ENCODE assay signal across 20 cellular contexts in genomic region chr9:113482341-113482740, GRCh38. TPM values are rescaled to one million over a fixed set of nuclear protein-coding genes. Genes with fewer than 3 reads are reported as not detected.
DNase-seq lines count a peak whose midpoint lies in the region; ATAC-seq, FAIRE-seq and TF ChIP-seq lines count a peak whose summit lies in the region.
"Had no signal": no experiment of that assay in that cellular context is flagged by ENCODE, and none has a peak within 500 bp of the region (broad histone marks: within the 10 kb centered on the region; RNA-seq: fewer than 3 reads in every experiment).

No MANE protein-coding gene starts in this region.

- no peaks in the 10 kb centered on the region for H3K27me3 Mint-ChIP-seq in endodermal cell (ENCODE audit: insufficient read depth)
- no peaks in the 10 kb centered on the region for H3K27me3 Mint-ChIP-seq in neural crest cell (ENCODE audit: low read depth)
- H3K27me3 Mint-ChIP-seq: CD4-positive, alpha-beta T cell had no signal

- H3K9ac ChIP-seq in IMR-90 (ENCODE audit: low read depth, low read length) (no peak overlapping the region), endodermal cell (ENCODE audit: extremely low read depth, low read length, poor library complexity, severe bottlenecking) (no peak overlapping the region), stomach smooth muscle (ENCODE audit: low read length in 2 of 2) (no peak overlapping the region), HepG2 (ENCODE audit: insufficient read depth, low read depth, low read length) (no peak overlapping the region)

- H3K14ac ChIP-seq in IMR-90 (replicated peaks; ENCODE audit: low read depth, low read length), result no peak overlapping the region

- H3K4ac ChIP-seq in IMR-90 (ENCODE audit: low read depth, low read length), result peak overlapping the region; percentile 59

- H4K20me1 ChIP-seq in IMR-90 (ENCODE audit: insufficient read depth, low read length) (no peaks in the 10 kb centered on the region; the same call in 1 of the 2 replicates), HepG2 (ENCODE audit: insufficient read depth, low read length) (no peaks in the 10 kb centered on the region)

- H3K27me3 ChIP-seq in IMR-90 (ENCODE audit: control insufficient read depth, insufficient read depth, low read length), result no peaks in the 10 kb centered on the region
- no peaks in the 10 kb centered on the region for H3K27me3 ChIP-seq in endodermal cell (ENCODE audit: control insufficient read depth, insufficient read depth, low read length, poor library complexity, severe bottlenecking)
- H3K27me3 ChIP-seq in stomach smooth muscle (ENCODE audit: control insufficient read depth in 1 of 2, insufficient read depth in 2 of 2, low read length in 2 of 2), result no peaks in the 10 kb centered on the region
- H3K27me3 ChIP-seq in HepG2 (ENCODE audit: control insufficient read depth in 1 of 2, insufficient read depth in 2 of 2, low read length in 2 of 2), result no peaks in the 10 kb centered on the region

- no peak overlapping the region for H4K5ac ChIP-seq in IMR-90 (ENCODE audit: low read depth, low read length)

- no peak overlapping the region for H3K27ac ChIP-seq in IMR-90 (ENCODE audit: insufficient read depth, low read length)
- no peak overlapping the region for H3K27ac ChIP-seq in endodermal cell (ENCODE audit: low read depth, low read length)
- H3K27ac ChIP-seq in stomach smooth muscle (ENCODE audit: low read length), result peak overlapping the region; percentile 92
- no peak overlapping the region for H3K27ac ChIP-seq in HepG2 (ENCODE audit: extremely low read length, insufficient read depth, low read length)

- no peak overlapping the region for H3K56ac ChIP-seq in IMR-90 (ENCODE audit: extremely low read depth, insufficient read depth, low read length)

- TF ChIP-seq POLR2A in IMR-90 (IDR thresholded peaks at IDR 0.05; ENCODE audit: low read depth, low read length) (no peak), HepG2 (IDR thresholded peaks at IDR 0.05; ENCODE audit: insufficient read depth in 1 of 2, low read depth in 2 of 2, low read length in 2 of 2) (no peak)

- H3K27ac Mint-ChIP-seq in endodermal cell, result no peak overlapping the region
- peak overlapping the region; percentile 79 for H3K27ac Mint-ChIP-seq in neural crest cell (ENCODE audit: unreplicated experiment)
- H3K27ac Mint-ChIP-seq: CD4-positive, alpha-beta T cell; GM23338 had no signal

- H2BK20ac ChIP-seq in IMR-90 (ENCODE audit: low read depth, low read length), result no peak overlapping the region; the same call in 1 of the 2 replicates

- H3K4me1 ChIP-seq in IMR-90 (ENCODE audit: control insufficient read depth, insufficient read depth, low read length) (peaks cover 18% of the 10 kb centered on the region), endodermal cell (ENCODE audit: control insufficient read depth, insufficient read depth, low read length) (no peaks in the 10 kb centered on the region), stomach smooth muscle (ENCODE audit: control insufficient read depth, insufficient read depth, low read length) (peaks cover 64% of the 10 kb centered on the region), HepG2 (ENCODE audit: insufficient read depth, low read length) (peaks cover 10% of the 10 kb centered on the region)
- H3K4me1 ChIP-seq: HAP-1 had no signal

- H2AK9ac ChIP-seq in IMR-90 (replicated peaks; ENCODE audit: low read depth, low read length, poor library complexity), result peak overlapping the region; percentile 68

- H2BK15ac ChIP-seq in IMR-90 (ENCODE audit: low read depth, low read length), result no peak overlapping the region

- peaks cover 12% of the 10 kb centered on the region for H3K9me1 ChIP-seq in IMR-90 (ENCODE audit: insufficient read depth, low read length)

- H3K4me3 Mint-ChIP-seq in endodermal cell, result no peak overlapping the region
- H3K4me3 Mint-ChIP-seq in neural crest cell, result no peak overlapping the region
- H3K4me3 Mint-ChIP-seq: CD4-positive, alpha-beta T cell; GM23338 had no signal

- FAIRE-seq in HepG2 (lab: Jason Lieb, UNC), result no peak
- FAIRE-seq: GM12878 had no signal

- BruUV-seq in IMR-90 (replicated peaks; lab: Mats Ljungman, UMichigan) (no TSS peak), HepG2 (replicated peaks; lab: Mats Ljungman, UMichigan) (no TSS peak)

- no peak overlapping the region for H3K18ac ChIP-seq in IMR-90 (ENCODE audit: low read depth, low read length)

- peaks cover 2% of the 10 kb centered on the region for H3K79me2 ChIP-seq in HepG2 (ENCODE audit: insufficient read depth, low read length)

- TF ChIP-seq EP300 in HepG2 (IDR thresholded peaks at IDR 0.05; ENCODE audit: low read depth in 2 of 2, low read length in 2 of 2) (no peak), HepG2 (CRISPR knock-in tag; IDR thresholded peaks at IDR 0.05; ENCODE audit: borderline replicate concordance) (no peak)

- ATAC-seq in IMR-90 (ENCODE audit: low read depth), result no peak
- no peak for ATAC-seq in HepG2
- ATAC-seq in GM18502 (IDR thresholded peaks at IDR 0.05; ENCODE audit: poor library complexity, unreplicated experiment), result no peak
- ATAC-seq: GM12878, GM23338, Panc1 had no signal

- dilution Hi-C loops in IMR-90 (cut with HindIII; ENCODE audit: low sequenced_read_pairs, unreplicated experiment), result no loop called here

- H3K23ac ChIP-seq in IMR-90 (ENCODE audit: low read depth, low read length), result no peak overlapping the region

- no peak overlapping the region for H3K4me2 ChIP-seq in IMR-90 (ENCODE audit: low read depth, low read length)
- H3K4me2 ChIP-seq in HepG2 (ENCODE audit: low read depth, low read length), result no peak overlapping the region
- H3K4me2 ChIP-seq: GM23338 had no signal

- H3K9me3 ChIP-seq in IMR-90 (ENCODE audit: control insufficient read depth, insufficient read depth, low read length), result no peaks in the 10 kb centered on the region
- no peaks in the 10 kb centered on the region for H3K9me3 ChIP-seq in endodermal cell (ENCODE audit: control insufficient read depth, low read length)
- no peaks in the 10 kb centered on the region for H3K9me3 ChIP-seq in stomach smooth muscle (ENCODE audit: control insufficient read depth in 2 of 2, low read length in 2 of 2)
- H3K9me3 ChIP-seq in HepG2 (ENCODE audit: low read length), result no peaks in the 10 kb centered on the region
- H3K9me3 ChIP-seq: HAP-1 had no signal

- H2AFZ ChIP-seq in IMR-90 (replicated peaks; ENCODE audit: low read length, poor library complexity), result peak overlapping the region; percentile 59
- no peak overlapping the region for H2AFZ ChIP-seq in HepG2 (ENCODE audit: low read length)
- H2AFZ ChIP-seq: GM23338 had no signal

- POLR2A ChIA-PET in IMR-90 (lab: Charles Lee; ENCODE audit: unreplicated experiment) (no interaction called here), HepG2 (lab: Yijun Ruan, JAX) (no interaction called here)

- peak overlapping the region; percentile 20 for H2BK5ac ChIP-seq in IMR-90 (ENCODE audit: low read depth, low read length, poor library complexity, severe bottlenecking)

- no peaks in the 10 kb centered on the region for H3K36me3 Mint-ChIP-seq in endodermal cell (ENCODE audit: low read depth)
- no peaks in the 10 kb centered on the region for H3K36me3 Mint-ChIP-seq in neural crest cell (ENCODE audit: low read depth)

- no peak for TF ChIP-seq RAD21 in IMR-90 (IDR thresholded peaks at IDR 0.05; ENCODE audit: low read length)
- no peak for TF ChIP-seq RAD21 in HepG2 (CRISPR knock-in tag; IDR thresholded peaks at IDR 0.05)

- in situ Hi-C loops in IMR-90 (cut with MboI; ENCODE audit: low sequenced_read_pairs), result no loop called here
- in situ Hi-C loops in HepG2 (cut with HindIII; ENCODE audit: extremely low pct_ligation_motif_present, low pct_unique_long_range_greater_than_20kb), result no loop called here

- H3K4me1 Mint-ChIP-seq in endodermal cell (no peaks in the 10 kb centered on the region), neural crest cell (peaks cover 24% of the 10 kb centered on the region)

- no peak overlapping the region; the same call in 1 of the 2 replicates for H4K91ac ChIP-seq in IMR-90 (ENCODE audit: insufficient read depth, low read depth, low read length)

- WGBS in IMR-90 (ENCODE audit: extremely low coverage in 2 of 2, insufficient read length in 1 of 2), 2 experiments, result no CpG with 5 or more reads among the region's 10 CpGs
- 94 to 100% methylated on average over 5 to 10 of the region's 10 CpGs for WGBS in endodermal cell (ENCODE audit: insufficient coverage in 1 of 2, insufficient read length in 1 of 2), 2 experiments
- WGBS in HepG2 (ENCODE audit: low lambda C conversion rate), result 100% methylated on average over 10 of the region's 10 CpGs

- no peak overlapping the region for H4K8ac ChIP-seq in IMR-90 (ENCODE audit: low read depth in 2 of 2, low read length in 2 of 2)

- H3K9me3 Mint-ChIP-seq in endodermal cell (no peaks in the 10 kb centered on the region), neural crest cell (no peaks in the 10 kb centered on the region)
- H3K9me3 Mint-ChIP-seq: CD4-positive, alpha-beta T cell; GM23338 had no signal

- intact Hi-C loops in IMR-90 (cut with micrococcal nuclease), result no loop called here
- intact Hi-C loops in HepG2 (cut with micrococcal nuclease; ENCODE audit: unreplicated experiment), result no loop called here

- H3K36me3 ChIP-seq in IMR-90 (ENCODE audit: control insufficient read depth, insufficient read depth, low read length) (no peaks in the 10 kb centered on the region), endodermal cell (ENCODE audit: control insufficient read depth, insufficient read depth, low read length) (no peaks in the 10 kb centered on the region), stomach smooth muscle (ENCODE audit: control insufficient read depth in 2 of 2, insufficient read depth in 2 of 2, low read length in 2 of 2) (peaks cover 2 to 3% of the 10 kb centered on the region in 2 donors), HepG2 (replicated peaks in 1 of 2; ENCODE audit: control insufficient read depth in 1 of 2, insufficient read depth in 2 of 2, low read length in 2 of 2) (peaks cover 18 to 58% of the 10 kb centered on the region in 2 experiments; a peak in 4 of 5 replicates)
- H3K36me3 ChIP-seq: HAP-1 had no signal

- CTCF ChIA-PET in IMR-90 (lab: Yijun Ruan, JAX) (no interaction called here), HepG2 (lab: Yijun Ruan, JAX; ENCODE audit: low intra/inter-chr PET ratio, low total read pairs) (no interaction called here)

- peak overlapping the region; percentile 26; the same call in 1 of the 2 replicates for H2BK120ac ChIP-seq in IMR-90 (ENCODE audit: low read depth, low read length)

- peak overlapping the region; percentile 70 for H2AK5ac ChIP-seq in IMR-90 (ENCODE audit: low read depth, low read length)

- DNase-seq in IMR-90, result no peak
- DNase-seq in endodermal cell, result peak; percentile 12
- no peak for DNase-seq in neural crest cell (ENCODE audit: low read depth, low spot score)
- no peak for DNase-seq in stimulated activated CD4-positive, alpha-beta T cell treated with anti-CD3 and anti-CD28 coated beads, Interleukin-4, amount 100 ng/mL, for 1 hour
- no peak for DNase-seq in HepG2 (ENCODE audit: low spot score)
- DNase-seq: CD4-positive, alpha-beta T cell; COR-L47; DMS 273 treated with DMSO at 0.1 percent for 48 hours; DMS79 treated with DMSO at 0.1 percent for 48 hours; KG1; NCI-H146; NCI-H345; NCI-H524; SIG-M5 had no signal

- TF ChIP-seq CTCF in IMR-90 (conservative IDR thresholded peaks at IDR 0.05; ENCODE audit: low read depth, low read length), result no peak
- TF ChIP-seq CTCF in endodermal cell (conservative IDR thresholded peaks at IDR 0.05), result no peak
- no peak for TF ChIP-seq CTCF in neural crest cell (conservative IDR thresholded peaks at IDR 0.05)
- TF ChIP-seq CTCF in HepG2 (CRISPR knock-in tag; IDR thresholded peaks at IDR 0.05), result no peak

- no peaks in the 10 kb centered on the region for H3K79me1 ChIP-seq in IMR-90 (ENCODE audit: low read depth in 1 of 2, low read length in 2 of 2)

- H3K4me3 ChIP-seq in IMR-90 (ENCODE audit: insufficient read depth, low read depth, low read length) (no peak overlapping the region), endodermal cell (ENCODE audit: low read length) (no peak overlapping the region), stomach smooth muscle (ENCODE audit: low read length in 2 of 2) (no peak overlapping the region), HepG2 (replicated peaks in 1 of 3; ENCODE audit: insufficient read depth in 1 of 3, low read depth in 2 of 3, low read length in 3 of 3) (no peak overlapping the region)
- H3K4me3 ChIP-seq: GM12878, GM23338, HAP-1 had no signal

RNA-seq across cellular contexts. Expression of gene RGS3, which starts 18.8 kb away (rescaled TPM):
- total RNA-seq in IMR-90 (2012; rRNA removed) (51.8 and 53.3 TPM in 2 replicates), endodermal cell (10 to 100 TPM; 20.7 to 40.3 TPM), neural crest cell (36.7 and 41.0 TPM in 2 replicates), HepG2 (2016; rRNA removed; fragmentation: Illumina TruSeq; extraction: Trizol) (26.7 and 28.8 TPM in 2 replicates)
- polyA plus RNA-seq in IMR-90 (2012; rRNA removed) (65.6 and 68.7 TPM in 2 replicates), HepG2 (2011; rRNA removed) (17.1 and 18.9 TPM in 2 replicates)
- 40.0 and 73.3 TPM in 2 replicates for polyA plus RNA-seq in IMR-90 (2012; cell fraction: cytosol; rRNA removed)
- 93.2 and 94.6 TPM in 2 replicates for polyA plus RNA-seq in IMR-90 (2012; cell fraction: nucleus; rRNA removed; ENCODE audit: low replicate concordance)
- polyA plus RNA-seq in endodermal cell (2013, experiment 1 of 2), result 40.4 TPM
- polyA plus RNA-seq in endodermal cell (2013, experiment 2 of 2), result 38.4 TPM
- 6.9 and 7.7 TPM in 2 replicates for total RNA-seq in HepG2 (2016; cell fraction: cytosol; rRNA removed; fragmentation: Illumina TruSeq; extraction: Trizol; ENCODE audit: low read depth)
- 21.4 and 28.5 TPM in 2 replicates for total RNA-seq in HepG2 (2016; cell fraction: insoluble cytoplasmic fraction; rRNA removed; fragmentation: Illumina TruSeq; extraction: Trizol)
- 9.6 and 10.3 TPM in 2 replicates for total RNA-seq in HepG2 (2016; cell fraction: membrane; rRNA removed; fragmentation: Illumina TruSeq; extraction: Trizol)
- total RNA-seq in HepG2 (2016; cell fraction: nucleus; rRNA removed; fragmentation: Illumina TruSeq; extraction: Trizol), result 30.1 and 33.4 TPM in 2 replicates
- polyA plus RNA-seq in HepG2 (2011; cell fraction: cytosol; rRNA removed), result 12.7 and 14.2 TPM in 2 replicates
- 36.7 and 52.3 TPM in 2 replicates for polyA plus RNA-seq in HepG2 (2011; cell fraction: nucleus; rRNA removed)
- polyA plus RNA-seq in HepG2 (2012), result 8.7 and 10.8 TPM in 2 replicates
- polyA plus RNA-seq in HepG2 (2016; cell fraction: cytosol; fragmentation: Illumina TruSeq; extraction: Trizol; ENCODE audit: low read depth), result 1.8 and 2.0 TPM in 2 replicates
- 13.4 and 19.3 TPM in 2 replicates for polyA plus RNA-seq in HepG2 (2016; cell fraction: insoluble cytoplasmic fraction; fragmentation: Illumina TruSeq; extraction: Trizol; ENCODE audit: low read depth)
- polyA plus RNA-seq in HepG2 (2016; cell fraction: membrane; fragmentation: Illumina TruSeq; extraction: Trizol; ENCODE audit: low read depth), result 4.1 and 4.3 TPM in 2 replicates
- polyA plus RNA-seq in HepG2 (2016; cell fraction: nucleus; fragmentation: Illumina TruSeq; extraction: Trizol; ENCODE audit: insufficient read depth, low read depth), result 30.0 and 36.0 TPM in 2 replicates
- polyA minus RNA-seq in HepG2 (2011; rRNA and poly(A)+ RNA removed; ENCODE audit: low replicate concordance), result 41.8 and 53.6 TPM in 2 replicates
- polyA minus RNA-seq in HepG2 (2011; cell fraction: cytosol; rRNA and poly(A)+ RNA removed), result 12.6 and 16.2 TPM in 2 replicates
- 38.4 and 42.1 TPM in 2 replicates for polyA minus RNA-seq in HepG2 (2011; cell fraction: nucleus; rRNA and poly(A)+ RNA removed)
